20 cellular contexts compared by ENCODE assay signal in the genomic region with DNA sequence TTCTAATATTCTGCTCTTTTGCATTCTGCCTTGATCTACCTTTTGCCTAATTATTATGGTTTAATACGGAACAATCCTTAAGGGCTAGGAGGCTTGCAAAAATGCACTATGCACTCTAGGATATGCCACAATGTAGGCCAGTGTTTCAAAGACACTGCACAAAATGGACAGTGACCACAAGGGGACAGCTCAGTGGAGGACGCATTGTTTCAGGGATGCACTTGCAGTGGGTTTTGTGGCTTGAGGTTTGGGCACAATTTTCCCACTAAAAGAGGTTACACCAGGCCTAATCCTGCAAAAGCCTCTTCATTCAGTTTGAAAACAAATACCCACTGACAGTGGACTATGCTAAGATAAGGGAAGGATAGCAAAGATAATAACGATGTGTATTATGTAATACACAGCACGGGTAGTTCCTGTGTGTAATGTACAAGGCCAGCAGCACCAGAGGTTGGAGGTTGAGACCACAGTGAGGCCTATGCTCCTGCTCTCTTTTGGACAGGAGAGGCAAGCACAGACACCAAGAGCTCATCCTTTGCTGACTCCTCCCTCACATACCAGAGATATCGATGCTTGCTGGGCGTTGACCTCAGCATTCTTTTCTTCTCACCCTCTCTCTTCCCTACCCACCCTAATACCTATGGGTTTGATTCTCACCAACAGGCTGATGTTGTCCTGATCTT. TPM values are rescaled to one million over a fixed set of nuclear protein-coding genes. Genes with fewer than 3 reads are reported as not detected.
DNase-seq lines count a peak whose midpoint lies in the region; ATAC-seq, FAIRE-seq and TF ChIP-seq lines count a peak whose summit lies in the region.
"Had no signal": no experiment of that assay in that cellular context is flagged by ENCODE, and none has a peak within 500 bp of the region (broad histone marks: within the 10 kb centered on the region; RNA-seq: fewer than 3 reads in every experiment).

No MANE protein-coding gene starts in this region.

- CTCF ChIA-PET in activated CD4-positive, alpha-beta memory T cell treated with anti-CD3 and anti-CD28 coated beads, Interleukin-2, amount 10 ng/mL, durations not matched to agents 7 days and 5 days (lab: Charles Lee) = no interaction called here

- peaks cover 10% of the 10 kb centered on the region for H3K27me3 Mint-ChIP-seq in astrocyte (ENCODE audit: low read depth, unreplicated experiment)
- H3K27me3 Mint-ChIP-seq in activated CD4-positive, alpha-beta memory T cell treated with anti-CD3 and anti-CD28 coated beads, Interleukin-2, amount 10 ng/mL, durations not matched to agents 7 days and 5 days = peaks cover 26% of the 10 kb centered on the region

- H3K36me3 Mint-ChIP-seq in astrocyte (ENCODE audit: low read depth, unreplicated experiment) = no peaks in the 10 kb centered on the region
- H3K36me3 Mint-ChIP-seq in activated CD4-positive, alpha-beta memory T cell treated with anti-CD3 and anti-CD28 coated beads, Interleukin-2, amount 10 ng/mL, durations not matched to agents 7 days and 5 days (ENCODE audit: low read depth) = no peaks in the 10 kb centered on the region
- H3K36me3 Mint-ChIP-seq: activated naive CD4-positive, alpha-beta T cell treated with anti-CD3 and anti-CD28 coated beads, Interleukin-2, amount 50 U/mL, for 24 hours; CD8-positive, alpha-beta memory T cell; naive thymus-derived CD4-positive, alpha-beta T cell; T-cell had no signal

- H3K36me3 ChIP-seq in astrocyte (ENCODE audit: insufficient read depth, low read length) = no peaks in the 10 kb centered on the region
- H3K36me3 ChIP-seq: pancreas, upper lobe of left lung had no signal

- H3K4me3 ChIP-seq in astrocyte (ENCODE audit: insufficient read depth, low read depth, low read length) = no peak overlapping the region
- H3K4me3 ChIP-seq: body of pancreas, pancreas, upper lobe of left lung had no signal

- no peak for TF ChIP-seq CTCF in astrocyte (IDR thresholded peaks at IDR 0.05; ENCODE audit: insufficient read depth, low read depth, low read length)

- no peak for ATAC-seq in GM19023 (IDR thresholded peaks at IDR 0.05; ENCODE audit: unreplicated experiment)
- ATAC-seq: body of pancreas; naive thymus-derived CD4-positive, alpha-beta T cell; pancreas; T-cell had no signal

- peaks cover 2% of the 10 kb centered on the region for H3K9me3 Mint-ChIP-seq in astrocyte (ENCODE audit: unreplicated experiment)
- H3K9me3 Mint-ChIP-seq in activated CD4-positive, alpha-beta memory T cell treated with anti-CD3 and anti-CD28 coated beads, Interleukin-2, amount 10 ng/mL, durations not matched to agents 7 days and 5 days = no peaks in the 10 kb centered on the region
- H3K9me3 Mint-ChIP-seq: activated naive CD4-positive, alpha-beta T cell treated with anti-CD3 and anti-CD28 coated beads, Interleukin-2, amount 50 U/mL, for 24 hours; activated T-cell treated with anti-CD3 and anti-CD28 coated beads, Interleukin-2, amount 50 U/mL, for 24 hours; CD8-positive, alpha-beta memory T cell; naive thymus-derived CD4-positive, alpha-beta T cell; stimulated activated naive CD8-positive, alpha-beta T cell treated with anti-CD3 and anti-CD28 coated beads, Interleukin-15, Interleukin-2, amounts not matched to agents 100 ng/mL and 50 ng/mL, for 24 hours; T-cell had no signal

- no peaks in the 10 kb centered on the region for H4K20me1 ChIP-seq in astrocyte (ENCODE audit: insufficient read depth, low read length)

- peak overlapping the region; percentile 88 for H3K27ac Mint-ChIP-seq in astrocyte (ENCODE audit: unreplicated experiment)
- no peak overlapping the region for H3K27ac Mint-ChIP-seq in activated CD4-positive, alpha-beta memory T cell treated with anti-CD3 and anti-CD28 coated beads, Interleukin-2, amount 10 ng/mL, durations not matched to agents 7 days and 5 days
- H3K27ac Mint-ChIP-seq: activated naive CD4-positive, alpha-beta T cell treated with anti-CD3 and anti-CD28 coated beads, Interleukin-2, amount 50 U/mL, for 24 hours; activated T-cell treated with anti-CD3 and anti-CD28 coated beads, Interleukin-2, amount 50 U/mL, for 24 hours; CD8-positive, alpha-beta memory T cell; naive thymus-derived CD4-positive, alpha-beta T cell; stimulated activated naive CD8-positive, alpha-beta T cell treated with anti-CD3 and anti-CD28 coated beads, Interleukin-15, Interleukin-2, amounts not matched to agents 100 ng/mL and 50 ng/mL, for 24 hours; T-cell had no signal

- no peak overlapping the region for H3K27ac ChIP-seq in astrocyte (ENCODE audit: low read depth, low read length)
- H3K27ac ChIP-seq: body of pancreas, pancreas, upper lobe of left lung had no signal

- H3K9ac ChIP-seq in astrocyte (ENCODE audit: low read length) = no peak overlapping the region

- H2AFZ ChIP-seq in astrocyte (ENCODE audit: low read depth, low read length) = no peak overlapping the region

- POLR2A ChIA-PET in activated CD4-positive, alpha-beta memory T cell treated with anti-CD3 and anti-CD28 coated beads, Interleukin-2, amount 10 ng/mL, durations not matched to agents 7 days and 5 days (lab: Charles Lee) = no interaction called here

- DNase-seq in AG08395 (ENCODE audit: low spot score) = peak; percentile 26
- DNase-seq in HS-27A (ENCODE audit: low read depth) = peak; percentile 15
- DNase-seq in astrocyte (ENCODE audit: low read depth) = peak; percentile 9
- peak; percentile 22 for DNase-seq in iris pigment epithelial cell (ENCODE audit: low read depth)
- DNase-seq in activated CD4-positive, alpha-beta memory T cell treated with anti-CD3 and anti-CD28 coated beads, Interleukin-2, amount 10 ng/mL, durations not matched to agents 7 days and 5 days = no peak
- no peak for DNase-seq in NAMALWA (ENCODE audit: low spot score)
- DNase-seq in activated CD4-positive, alpha-beta T cell treated with anti-CD3 and anti-CD28 coated beads, Interleukin-2, amount 50 U/mL, for 48 hours = no peak
- DNase-seq: activated T-cell treated with anti-CD3 and anti-CD28 coated beads, Interleukin-2, amount 50 U/mL, for 24 hours; body of pancreas; CD8-positive, alpha-beta memory T cell; naive thymus-derived CD4-positive, alpha-beta T cell; NCI-H1436 treated with DMSO at 0.1 percent for 48 hours; NCI-H2227 treated with DMSO at 0.1 percent for 48 hours; pancreas; stimulated activated CD4-positive, alpha-beta T cell treated with anti-CD3 and anti-CD28 coated beads, Interleukin-1b, Interleukin-23, amount 100 ng/mL, for 48 hours; T-cell; upper lobe of left lung had no signal

- peak overlapping the region; percentile 54 for H3K4me3 Mint-ChIP-seq in astrocyte (ENCODE audit: unreplicated experiment)
- H3K4me3 Mint-ChIP-seq in activated CD4-positive, alpha-beta memory T cell treated with anti-CD3 and anti-CD28 coated beads, Interleukin-2, amount 10 ng/mL, durations not matched to agents 7 days and 5 days = no peak overlapping the region
- H3K4me3 Mint-ChIP-seq: activated naive CD4-positive, alpha-beta T cell treated with anti-CD3 and anti-CD28 coated beads, Interleukin-2, amount 50 U/mL, for 24 hours; activated T-cell treated with anti-CD3 and anti-CD28 coated beads, Interleukin-2, amount 50 U/mL, for 24 hours; CD8-positive, alpha-beta memory T cell; naive thymus-derived CD4-positive, alpha-beta T cell; stimulated activated naive CD8-positive, alpha-beta T cell treated with anti-CD3 and anti-CD28 coated beads, Interleukin-15, Interleukin-2, amounts not matched to agents 100 ng/mL and 50 ng/mL, for 24 hours; T-cell had no signal

- H3K79me2 ChIP-seq in astrocyte (ENCODE audit: insufficient read depth, low read length) = no peaks in the 10 kb centered on the region

- H3K4me1 Mint-ChIP-seq in astrocyte (ENCODE audit: low read depth, unreplicated experiment) = peaks cover 29% of the 10 kb centered on the region
- H3K4me1 Mint-ChIP-seq in activated CD4-positive, alpha-beta memory T cell treated with anti-CD3 and anti-CD28 coated beads, Interleukin-2, amount 10 ng/mL, durations not matched to agents 7 days and 5 days = peaks cover 16% of the 10 kb centered on the region
- H3K4me1 Mint-ChIP-seq: CD8-positive, alpha-beta memory T cell; T-cell had no signal

- H3K9me3 ChIP-seq in astrocyte (ENCODE audit: insufficient read depth, low read depth, low read length) = no peaks in the 10 kb centered on the region
- H3K9me3 ChIP-seq: body of pancreas, pancreas, upper lobe of left lung had no signal

- peak overlapping the region; percentile 50 for H3K4me2 ChIP-seq in astrocyte (ENCODE audit: low read length)

- peak; percentile 65 for FAIRE-seq in astrocyte (lab: Jason Lieb, UNC)
- FAIRE-seq: pancreas had no signal

- H3K27me3 ChIP-seq in astrocyte (ENCODE audit: insufficient read depth, low read length) = no peaks in the 10 kb centered on the region
- H3K27me3 ChIP-seq: body of pancreas, pancreas, upper lobe of left lung had no signal

- H3K4me1 ChIP-seq in astrocyte (ENCODE audit: insufficient read depth, low read length) = peaks cover 24% of the 10 kb centered on the region
- H3K4me1 ChIP-seq: body of pancreas, pancreas, upper lobe of left lung had no signal

RNA-seq across cellular contexts. Expression of a gene that starts 12.7 kb away (rescaled TPM):
- total RNA-seq in astrocyte = 3.0 and 3.9 TPM in 2 replicates
- total RNA-seq in activated CD4-positive, alpha-beta memory T cell treated with anti-CD3 and anti-CD28 coated beads, Interleukin-2, amount 10 ng/mL, durations not matched to agents 7 days and 5 days = 1 to 10 TPM; 1.5 to 1.6 TPM

Comparison
In these comparisons a context has a peak if more than half of its experiments do, and no peak if none do; other contexts are left out.
1. DNase-seq: peak in AG08395 (single experiment), HS-27A (single experiment), astrocyte (single experiment) and iris pigment epithelial cell (single experiment); none in activated CD4-positive, alpha-beta memory T cell treated with anti-CD3 and anti-CD28 coated beads, Interleukin-2, amount 10 ng/mL, durations not matched to agents 7 days and 5 days (single experiment), NAMALWA (single experiment) and activated CD4-positive, alpha-beta T cell treated with anti-CD3 and anti-CD28 coated beads, Interleukin-2, amount 50 U/mL, for 48 hours (0 of 2).